16 cellular contexts compared by ENCODE assay signal in the genomic region with DNA sequence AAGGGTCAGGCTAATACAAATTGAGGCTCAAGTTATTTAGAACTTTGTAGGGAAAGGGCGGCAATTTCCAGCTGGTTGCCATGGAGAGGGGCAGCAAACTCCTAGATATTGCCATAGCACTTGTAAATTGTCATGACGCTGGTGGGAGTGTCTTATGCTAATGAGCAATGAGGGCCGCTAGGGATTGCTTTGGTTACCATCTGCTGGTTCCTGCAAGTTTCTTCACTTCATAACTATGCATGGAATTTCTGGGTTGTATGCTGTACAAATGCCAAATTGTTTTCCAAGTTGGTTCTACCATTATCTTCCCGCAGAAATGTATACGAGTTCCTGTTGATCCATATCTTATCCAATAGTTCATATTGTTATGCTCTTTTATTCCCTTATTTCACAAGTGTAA.
DNase-seq lines count a peak whose midpoint lies in the region; FAIRE-seq and TF ChIP-seq lines count a peak whose summit lies in the region.
"Had no signal": no experiment of that assay in that cellular context is flagged by ENCODE, and none has a peak within 500 bp of the region (broad histone marks: within the 10 kb centered on the region; RNA-seq: fewer than 3 reads in every experiment).

No MANE protein-coding gene starts in this region.

- H3K9me3 ChIP-seq in endothelial cell of umbilical vein (replicated peaks; ENCODE audit: control insufficient read depth, insufficient read depth, low read length) (no peaks in the 10 kb centered on the region), esophagus squamous epithelium (no peaks in the 10 kb centered on the region)

- FAIRE-seq in endothelial cell of umbilical vein (lab: Jason Lieb, UNC): no peak
- FAIRE-seq: H1 had no signal

- peak overlapping the region; percentile 57 for H3K9ac ChIP-seq in endothelial cell of umbilical vein (replicated peaks; ENCODE audit: extremely low read depth, insufficient read depth, low read length)

- no peaks in the 10 kb centered on the region for H3K79me2 ChIP-seq in endothelial cell of umbilical vein (ENCODE audit: control insufficient read depth, insufficient read depth, low read length)

- H3K27me3 ChIP-seq in endothelial cell of umbilical vein (ENCODE audit: control insufficient read depth in 2 of 2, insufficient read depth in 2 of 2, low read length in 2 of 2) (no peaks in the 10 kb centered on the region), esophagus squamous epithelium (no peaks in the 10 kb centered on the region)

- H3K9me1 ChIP-seq in endothelial cell of umbilical vein (replicated peaks; ENCODE audit: control insufficient read depth, extremely low read depth, insufficient read depth, low read length): no peaks in the 10 kb centered on the region

- H3K4me1 Mint-ChIP-seq in nephron progenitor cell: no peaks in the 10 kb centered on the region
- H3K4me1 Mint-ChIP-seq: naive thymus-derived CD8-positive, alpha-beta T cell had no signal

- intact Hi-C loops in endothelial cell of umbilical vein (cut with micrococcal nuclease) (loop anchor here (1.0 to 10.0 kb wide), 9 partner anchors 78 to 1719 kb away; partner anchors contain the start of gene EFNB2), head of caudate nucleus (cut with DNase I) (no loop called here), esophagus squamous epithelium (cut with DNase I) (no loop called here)

- peak overlapping the region; percentile 51 for H3K4me2 ChIP-seq in endothelial cell of umbilical vein (ENCODE audit: insufficient read depth, low read length)

- H3K27me3 Mint-ChIP-seq in nephron progenitor cell (ENCODE audit: low read depth, poor library complexity): no peaks in the 10 kb centered on the region

- no peak overlapping the region for H3K27ac Mint-ChIP-seq in nephron progenitor cell
- H3K27ac Mint-ChIP-seq: activated CD8-positive, alpha-beta T cell treated with anti-CD3 and anti-CD28 coated beads, Interleukin-2, amount 10 ng/mL, durations not matched to agents 7 days and 5 days; naive thymus-derived CD8-positive, alpha-beta T cell; T-helper 1 cell treated with Interleukin-12 subunit alpha and Interleukin-12 subunit beta and Interleukin-4 antibody, amounts not matched to agents 30 μg/mL and 1 μg/mL, for 36 hours had no signal

- no peak overlapping the region for H3K4me3 Mint-ChIP-seq in nephron progenitor cell
- H3K4me3 Mint-ChIP-seq: activated CD8-positive, alpha-beta T cell treated with anti-CD3 and anti-CD28 coated beads, Interleukin-2, amount 10 ng/mL, durations not matched to agents 7 days and 5 days; naive thymus-derived CD8-positive, alpha-beta T cell; T-helper 1 cell treated with Interleukin-12 subunit alpha and Interleukin-12 subunit beta and Interleukin-4 antibody, amounts not matched to agents 30 μg/mL and 1 μg/mL, for 36 hours had no signal

- H3K4me1 ChIP-seq in endothelial cell of umbilical vein (ENCODE audit: control insufficient read depth, extremely low read depth, insufficient read depth, low read length) (peaks cover 9% of the 10 kb centered on the region), esophagus squamous epithelium (no peaks in the 10 kb centered on the region)

- H2AFZ ChIP-seq in endothelial cell of umbilical vein (ENCODE audit: low read depth, low read length): peak overlapping the region; percentile 68

- dilution Hi-C loops in endothelial cell of umbilical vein (cut with MboI; ENCODE audit: extremely low pct_ligation_motif_present, low sequenced_read_pairs): no loop called here

- DNase-seq in GM04503 (ENCODE audit: low read depth): peak; percentile 26
- DNase-seq in NCI-H524 (lab: John Stamatoyannopoulos, UW): peak; percentile 42 to 83
- peak; percentile 88 for DNase-seq in endothelial cell of umbilical vein (ENCODE audit: low read depth, low spot score)
- DNase-seq in nephron progenitor cell: peak; percentile 6
- DNase-seq in head of caudate nucleus: no peak
- no peak for DNase-seq in D341Med (ENCODE audit: low spot score)
- no peak for DNase-seq in NCI-H1417 treated with DMSO at 0.1 percent for 48 hours (lab: John Stamatoyannopoulos, UW)
- no peak for DNase-seq in esophagus squamous epithelium (lab: John Stamatoyannopoulos, UW)
- DNase-seq: activated CD8-positive, alpha-beta T cell treated with anti-CD3 and anti-CD28 coated beads, Interleukin-2, amount 10 ng/mL, durations not matched to agents 7 days and 5 days; activated naive CD4-positive, alpha-beta T cell treated with anti-CD3 and anti-CD28 coated beads, Interleukin-2, amount 50 U/mL, for 16 hours; GDM1; Kasumi-1; naive thymus-derived CD8-positive, alpha-beta T cell; small intestine had no signal

- WGBS in esophagus squamous epithelium, 2 donors: 60 to 67% methylated on average over 5 of the region's 5 CpGs

- TF ChIP-seq POLR2A in endothelial cell of umbilical vein (IDR thresholded peaks at IDR 0.05; ENCODE audit: low read depth, low read length) (no peak), esophagus squamous epithelium (IDR thresholded peaks at IDR 0.05) (no peak)

- H3K27ac ChIP-seq in endothelial cell of umbilical vein (ENCODE audit: insufficient read depth, low read depth, low read length) (peak overlapping the region; percentile 69), esophagus squamous epithelium (no peak overlapping the region)

- TF ChIP-seq CTCF in endothelial cell of umbilical vein (IDR thresholded peaks at IDR 0.05; ENCODE audit: extremely low read depth in 1 of 2, insufficient read depth in 1 of 2, low read depth in 1 of 2, low read length in 2 of 2) (no peak), nephron progenitor cell (IDR thresholded peaks at IDR 0.05) (no peak), esophagus squamous epithelium (IDR thresholded peaks at IDR 0.05) (no peak)

- H3K36me3 ChIP-seq in endothelial cell of umbilical vein (ENCODE audit: control insufficient read depth in 2 of 2, extremely low read depth in 1 of 2, insufficient read depth in 2 of 2, low read length in 2 of 2) (no peaks in the 10 kb centered on the region), esophagus squamous epithelium (no peaks in the 10 kb centered on the region)

- CTCF ChIA-PET in endothelial cell of umbilical vein (lab: Charles Lee): no interaction called here

- no peaks in the 10 kb centered on the region for H4K20me1 ChIP-seq in endothelial cell of umbilical vein (replicated peaks; ENCODE audit: control insufficient read depth, extremely low read depth, insufficient read depth, low read length)

- H3K9me3 Mint-ChIP-seq in nephron progenitor cell: no peaks in the 10 kb centered on the region
- H3K9me3 Mint-ChIP-seq: naive thymus-derived CD8-positive, alpha-beta T cell; T-helper 1 cell treated with Interleukin-12 subunit alpha and Interleukin-12 subunit beta and Interleukin-4 antibody, amounts not matched to agents 30 μg/mL and 1 μg/mL, for 36 hours had no signal

- H3K4me3 ChIP-seq in endothelial cell of umbilical vein (replicated peaks in 1 of 3; ENCODE audit: insufficient read depth in 1 of 3, low read depth in 1 of 3, low read length in 3 of 3): no peak overlapping the region
- no peak overlapping the region for H3K4me3 ChIP-seq in esophagus squamous epithelium

- H3K36me3 Mint-ChIP-seq in nephron progenitor cell (ENCODE audit: low read depth): no peaks in the 10 kb centered on the region
- H3K36me3 Mint-ChIP-seq: naive thymus-derived CD8-positive, alpha-beta T cell had no signal

- BruUV-seq in endothelial cell of umbilical vein (replicated peaks; lab: Mats Ljungman, UMichigan): no TSS peak

- POLR2A ChIA-PET in endothelial cell of umbilical vein (lab: Charles Lee): no interaction called here

TF ChIP-seq in endothelial cell of umbilical vein, 7 proteins besides CTCF, POLR2A, EP300 and RAD21:
- peak; percentile 61 for TF ChIP-seq GATA2 (IDR thresholded peaks at IDR 0.05; ENCODE audit: insufficient read depth, insufficient read length, low read depth, low read length)
- TF ChIP-seq JUN (IDR thresholded peaks at IDR 0.05; ENCODE audit: borderline replicate concordance, insufficient read depth, insufficient read length, low read depth): peak; percentile 77
- no peak for TF ChIP-seq FOS (IDR thresholded peaks at IDR 0.05; ENCODE audit: borderline replicate concordance, insufficient read depth, low read length)

Comparison
In these comparisons a context has a peak if more than half of its experiments do, and no peak if none do; other contexts are left out.
1. DNase-seq: peak in GM04503 (single experiment), NCI-H524 (2 of 2), endothelial cell of umbilical vein (single experiment) and nephron progenitor cell (single experiment); none in head of caudate nucleus (0 of 42), D341Med (single experiment), NCI-H1417 treated with DMSO at 0.1 percent for 48 hours (single experiment) and esophagus squamous epithelium (single experiment).